ENCODE assay signal across 10 cellular contexts in the genomic region with DNA sequence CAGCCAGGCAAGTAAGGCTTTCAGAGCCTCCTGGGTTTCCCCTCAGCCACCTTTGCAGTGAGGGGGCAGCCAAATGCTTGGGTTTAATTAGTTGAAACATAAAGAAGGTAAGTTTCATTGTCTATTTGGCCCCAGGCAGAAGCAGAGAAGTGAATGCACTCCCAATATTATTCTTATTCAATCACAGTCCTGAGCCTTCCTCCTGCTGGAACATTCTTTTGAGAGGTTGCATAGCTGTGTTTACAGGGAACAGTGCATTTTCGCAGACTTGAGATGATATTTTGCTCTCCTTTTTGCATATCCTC. TPM values are rescaled to one million over a fixed set of nuclear protein-coding genes. Genes with fewer than 3 reads are reported as not detected.
DNase-seq lines count a peak whose midpoint lies in the region; ATAC-seq and TF ChIP-seq lines count a peak whose summit lies in the region.
"Had no signal": no experiment of that assay in that cellular context is flagged by ENCODE, and none has a peak within 500 bp of the region (broad histone marks: within the 10 kb centered on the region; RNA-seq: fewer than 3 reads in every experiment).

No MANE protein-coding gene starts in this region.

- no peaks in the 10 kb centered on the region for H3K36me3 ChIP-seq in OCI-LY3 (replicated peaks; ENCODE audit: low read depth, low read length)
- no peaks in the 10 kb centered on the region for H3K36me3 ChIP-seq in gastrocnemius medialis

- TF ChIP-seq CTCF in OCI-LY3 (IDR thresholded peaks at IDR 0.05; ENCODE audit: low read depth, low read length): no peak
- TF ChIP-seq CTCF in gastrocnemius medialis (IDR thresholded peaks at IDR 0.05 in 4 of 5, conservative IDR thresholded peaks at IDR 0.05 in 1 of 5): no peak

- no peaks in the 10 kb centered on the region for H3K36me3 Mint-ChIP-seq in naive thymus-derived CD8-positive, alpha-beta T cell

- H3K9me3 ChIP-seq in OCI-LY3 (ENCODE audit: insufficient read depth, low read length): no peaks in the 10 kb centered on the region
- no peaks in the 10 kb centered on the region for H3K9me3 ChIP-seq in gastrocnemius medialis

- peak overlapping the region; percentile 62; the same call in 1 of the 2 replicates for H3K9ac ChIP-seq in OCI-LY3 (ENCODE audit: low read length)

- TF ChIP-seq POLR2A in gastrocnemius medialis (IDR thresholded peaks at IDR 0.05): no peak

- no peaks in the 10 kb centered on the region for H4K20me1 ChIP-seq in OCI-LY3 (ENCODE audit: insufficient read depth, low read length)

- no peak overlapping the region for H3K4me3 Mint-ChIP-seq in naive thymus-derived CD8-positive, alpha-beta T cell
- H3K4me3 Mint-ChIP-seq: dendritic cell treated with granulocyte-macrophage colony-stimulating factor and Interleukin-4, amounts not matched to agents 40 ng/mL and 50 ng/mL, for 4 days had no signal

- H3K27me3 Mint-ChIP-seq in naive thymus-derived CD8-positive, alpha-beta T cell: no peaks in the 10 kb centered on the region
- H3K27me3 Mint-ChIP-seq: dendritic cell treated with granulocyte-macrophage colony-stimulating factor and Interleukin-4, amounts not matched to agents 40 ng/mL and 50 ng/mL, for 4 days had no signal

- H2AFZ ChIP-seq in OCI-LY3 (ENCODE audit: low read depth, low read length): no peak overlapping the region

- intact Hi-C loops in gastrocnemius medialis (cut with DNase I; ENCODE audit: low total_unique reads): no loop called here

- H3K4me3 ChIP-seq in OCI-LY3 (ENCODE audit: low read length) (peak overlapping the region; percentile 64), gastrocnemius medialis (no peak overlapping the region)

- DNase-seq in gastrocnemius medialis (no peak), HT-29 (ENCODE audit: low spot score) (no peak), NCI-H524 treated with DMSO at 0.1 percent for 48 hours (lab: John Stamatoyannopoulos, UW) (no peak)
- no peak for DNase-seq in naive thymus-derived CD8-positive, alpha-beta T cell
- no peak for DNase-seq in stimulated activated naive CD4-positive, alpha-beta T cell (lab: John Stamatoyannopoulos, UW)

- H3K27ac ChIP-seq in OCI-LY3 (ENCODE audit: low read length) (peak overlapping the region; percentile 97), gastrocnemius medialis (peak overlapping the region in 3 of 4 donors; percentile 65 to 69 (median 65))

- no peak overlapping the region for H3K27ac Mint-ChIP-seq in naive thymus-derived CD8-positive, alpha-beta T cell

- POLR2A ChIA-PET in naive thymus-derived CD8-positive, alpha-beta T cell (lab: Charles Lee): no interaction called here

- H3K4me1 ChIP-seq in OCI-LY3 (ENCODE audit: low read length): peaks cover 82% of the 10 kb centered on the region
- peaks cover 29 to 31% of the 10 kb centered on the region in 2 donors for H3K4me1 ChIP-seq in gastrocnemius medialis

- in situ Hi-C loops in gastrocnemius medialis (cut with MboI; ENCODE audit: low sequenced_read_pairs in 4 of 4): loop anchor here in 1 of 4 donors (25.0 kb wide), 1 partner anchor 405 kb away; no protein-coding TSS in a partner anchor

- peak overlapping the region; percentile 86 for H3K4me2 ChIP-seq in OCI-LY3 (ENCODE audit: low read length)

- H3K4me1 Mint-ChIP-seq in naive thymus-derived CD8-positive, alpha-beta T cell: peaks cover 0 to 19% (median 3%) of the 10 kb centered on the region in 4 donors

- H3K79me2 ChIP-seq in OCI-LY3 (ENCODE audit: low read length): no peaks in the 10 kb centered on the region

- no peaks in the 10 kb centered on the region for H3K9me3 Mint-ChIP-seq in naive thymus-derived CD8-positive, alpha-beta T cell
- H3K9me3 Mint-ChIP-seq: dendritic cell treated with granulocyte-macrophage colony-stimulating factor and Interleukin-4, amounts not matched to agents 40 ng/mL and 50 ng/mL, for 4 days had no signal

- H3K27me3 ChIP-seq in OCI-LY3 (ENCODE audit: low read depth, low read length): no peaks in the 10 kb centered on the region
- no peaks in the 10 kb centered on the region for H3K27me3 ChIP-seq in gastrocnemius medialis

- ATAC-seq in GM18870 (IDR thresholded peaks at IDR 0.05; ENCODE audit: unreplicated experiment) (peak; percentile 31), GM21786 (IDR thresholded peaks at IDR 0.05; ENCODE audit: unreplicated experiment) (peak; percentile 38), gastrocnemius medialis (no peak)
- ATAC-seq in naive thymus-derived CD8-positive, alpha-beta T cell: no peak

RNA-seq across cellular contexts. Expression of a gene that starts 13.9 kb away (rescaled TPM):
- under 1 TPM; 0.19 to 0.89 (median 0.62) TPM for total RNA-seq in gastrocnemius medialis
- total RNA-seq in HT-29 (2014; rRNA removed; shearing (Covaris generic)): 1.8 and 1.9 TPM in 2 replicates
- total RNA-seq in naive thymus-derived CD8-positive, alpha-beta T cell: 1 to 10 TPM; 3.0 to 3.4 TPM
- under 1 TPM in 2 of 3 donors, not detected in 1; 0.37 to 0.92 TPM for polyA plus RNA-seq in naive thymus-derived CD8-positive, alpha-beta T cell
- total RNA-seq: OCI-LY7 had no signal

Comparison
In these comparisons a context has a peak if more than half of its experiments do, and no peak if none do; other contexts are left out.
1. ATAC-seq: peak in GM18870 (single experiment) and GM21786 (single experiment); none in gastrocnemius medialis (0 of 2) and naive thymus-derived CD8-positive, alpha-beta T cell (0 of 2).